Comparison of ENCODE assay signal across 28 cellular contexts in the genomic region with DNA sequence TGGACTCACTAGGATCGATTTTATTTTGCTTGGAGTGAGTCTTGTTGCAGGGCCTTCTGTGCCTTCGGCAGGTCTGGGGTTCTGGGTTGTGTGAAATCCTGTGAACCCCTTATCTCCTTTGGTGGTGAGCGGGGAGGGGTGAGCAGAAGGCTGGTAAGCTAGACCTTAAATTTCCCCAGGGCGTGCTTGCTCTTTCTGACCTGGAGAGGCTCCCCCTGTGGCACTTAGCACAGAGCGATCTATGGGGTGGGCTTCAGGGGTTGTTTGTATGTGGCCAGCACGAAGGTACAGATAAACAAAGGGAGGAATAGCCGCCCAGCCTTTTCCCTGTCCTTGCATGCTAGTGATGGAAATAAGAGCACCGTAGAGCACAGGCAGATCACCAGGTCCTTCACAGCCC. TPM values are rescaled to one million over a fixed set of nuclear protein-coding genes. Genes with fewer than 3 reads are reported as not detected.
"Had no signal": no experiment of that assay in that cellular context is flagged by ENCODE, and none has a peak within 500 bp of the region (broad histone marks: within the 10 kb centered on the region; RNA-seq: fewer than 3 reads in every experiment).

No MANE protein-coding gene starts in this region.

- H3K4me1 Mint-ChIP-seq: naive thymus-derived CD8-positive, alpha-beta T cell; neural crest cell; stimulated activated effector memory CD8-positive, alpha-beta T cell treated with anti-CD3 and anti-CD28 coated beads, Interleukin-12 subunit alpha, Interleukin-12 subunit beta, amount 100 ng/mL, for 72 hours; stimulated activated naive B cell treated with anti-CD40 and anti-IgM and Interleukin-4, amounts not matched to agents 10 μg/mL and 1 μg/mL and 100 μg/mL, for 72 hours had no signal

- H2AFZ ChIP-seq: parathyroid adenoma had no signal

- H3K27ac Mint-ChIP-seq: naive thymus-derived CD8-positive, alpha-beta T cell; natural killer cell treated with Interleukin-12 subunit alpha and Interleukin-12 subunit beta and Interleukin-15 and Interleukin-18, amount 100 ng/mL, for 72 hours; nephron progenitor cell; progenitor cell of endocrine pancreas; stimulated activated effector memory CD8-positive, alpha-beta T cell treated with anti-CD3 and anti-CD28 coated beads, Interleukin-12 subunit alpha, Interleukin-12 subunit beta, amount 100 ng/mL, for 72 hours; stimulated activated naive B cell treated with anti-CD40 and anti-IgM and Interleukin-4, amounts not matched to agents 10 μg/mL and 1 μg/mL and 100 μg/mL, for 72 hours; stimulated activated naive CD8-positive, alpha-beta T cell treated with anti-CD3 and anti-CD28 coated beads, Interleukin-15, Interleukin-2, amounts not matched to agents 100 ng/mL and 50 ng/mL, for 24 hours had no signal

- H3K4me3 ChIP-seq: ovary, psoas muscle, right lobe of liver, sigmoid colon, stomach, thoracic aorta, thyroid gland, tibial nerve, upper lobe of left lung, vagina had no signal

- ATAC-seq: naive thymus-derived CD8-positive, alpha-beta T cell; psoas muscle; right cardiac atrium; right lobe of liver; stimulated activated effector memory CD8-positive, alpha-beta T cell treated with anti-CD3 and anti-CD28 coated beads, Interleukin-12 subunit alpha, Interleukin-12 subunit beta, amount 100 ng/mL, for 72 hours; stimulated activated naive B cell treated with anti-CD40 and anti-IgM and Interleukin-4, amounts not matched to agents 10 μg/mL and 1 μg/mL and 100 μg/mL, for 72 hours had no signal

- H3K4me1 ChIP-seq: parathyroid adenoma, right lobe of liver, stomach, tibial nerve, upper lobe of left lung had no signal

- H3K36me3 ChIP-seq: neutrophil, ovary, right lobe of liver, sigmoid colon, stomach, thoracic aorta, thyroid gland, tibial nerve, upper lobe of left lung, vagina had no signal

- H3K36me3 Mint-ChIP-seq: naive thymus-derived CD8-positive, alpha-beta T cell; natural killer cell treated with Interleukin-12 subunit alpha and Interleukin-12 subunit beta and Interleukin-15 and Interleukin-18, amount 100 ng/mL, for 72 hours; stimulated activated effector memory CD8-positive, alpha-beta T cell treated with anti-CD3 and anti-CD28 coated beads, Interleukin-12 subunit alpha, Interleukin-12 subunit beta, amount 100 ng/mL, for 72 hours; stimulated activated naive B cell treated with anti-CD40 and anti-IgM and Interleukin-4, amounts not matched to agents 10 μg/mL and 1 μg/mL and 100 μg/mL, for 72 hours had no signal

- H3K9me3 Mint-ChIP-seq: naive thymus-derived CD8-positive, alpha-beta T cell; natural killer cell treated with Interleukin-12 subunit alpha and Interleukin-12 subunit beta and Interleukin-15 and Interleukin-18, amount 100 ng/mL, for 72 hours; nephron progenitor cell; neural crest cell; stimulated activated effector memory CD8-positive, alpha-beta T cell treated with anti-CD3 and anti-CD28 coated beads, Interleukin-12 subunit alpha, Interleukin-12 subunit beta, amount 100 ng/mL, for 72 hours; stimulated activated naive B cell treated with anti-CD40 and anti-IgM and Interleukin-4, amounts not matched to agents 10 μg/mL and 1 μg/mL and 100 μg/mL, for 72 hours; stimulated activated naive CD8-positive, alpha-beta T cell treated with anti-CD3 and anti-CD28 coated beads, Interleukin-15, Interleukin-2, amounts not matched to agents 100 ng/mL and 50 ng/mL, for 24 hours had no signal

- H3K9ac ChIP-seq: parathyroid adenoma had no signal

- H3K4me3 Mint-ChIP-seq: naive thymus-derived CD8-positive, alpha-beta T cell; natural killer cell treated with Interleukin-12 subunit alpha and Interleukin-12 subunit beta and Interleukin-15 and Interleukin-18, amount 100 ng/mL, for 72 hours; nephron progenitor cell; neural crest cell; stimulated activated effector memory CD8-positive, alpha-beta T cell treated with anti-CD3 and anti-CD28 coated beads, Interleukin-12 subunit alpha, Interleukin-12 subunit beta, amount 100 ng/mL, for 72 hours; stimulated activated naive B cell treated with anti-CD40 and anti-IgM and Interleukin-4, amounts not matched to agents 10 μg/mL and 1 μg/mL and 100 μg/mL, for 72 hours; stimulated activated naive CD8-positive, alpha-beta T cell treated with anti-CD3 and anti-CD28 coated beads, Interleukin-15, Interleukin-2, amounts not matched to agents 100 ng/mL and 50 ng/mL, for 24 hours had no signal

- H3K27me3 ChIP-seq: ovary, right lobe of liver, sigmoid colon, thyroid gland, tibial nerve, upper lobe of left lung, vagina had no signal

- H3K9me3 ChIP-seq: neutrophil, ovary, psoas muscle, right lobe of liver, sigmoid colon, stomach, thoracic aorta, thyroid gland, tibial nerve, upper lobe of left lung, vagina had no signal

- H3K27ac ChIP-seq: neutrophil, ovary, parathyroid adenoma, psoas muscle, right lobe of liver, sigmoid colon, stomach, thoracic aorta, thyroid gland, tibial nerve, upper lobe of left lung, vagina had no signal

- DNase-seq: naive thymus-derived CD8-positive, alpha-beta T cell; nephron progenitor cell; ovary; posterior cingulate gyrus; psoas muscle; right cardiac atrium; right lobe of liver; sigmoid colon; small intestine; stimulated activated CD4-positive, alpha-beta T cell treated with anti-CD3 and anti-CD28 coated beads, Interleukin-15, amount 100 ng/mL, for 24 hours; stimulated activated CD4-positive, alpha-beta T cell treated with anti-CD3 and anti-CD28 coated beads, Interleukin-2, amount 100 ng/mL, for 24 hours; stimulated activated CD4-positive, alpha-beta T cell treated with anti-CD3 and anti-CD28 coated beads, Interleukin-2, amount 100 ng/mL, for 48 hours; stimulated activated CD4-positive, alpha-beta T cell treated with anti-CD3 and anti-CD28 coated beads, Interleukin-4, amount 100 ng/mL, for 24 hours; stimulated activated naive B cell treated with anti-CD40 and anti-IgM and Interleukin-4, amounts not matched to agents 10 μg/mL and 1 μg/mL and 100 μg/mL, for 72 hours; stimulated activated naive CD4-positive, alpha-beta T cell treated with Interleukin-2 at 50 U/mL for 16 hours; stomach; thyroid gland had no signal

RNA-seq across cellular contexts. Expression of gene CACNA2D3, which starts 11.8 kb away (rescaled TPM):
- total RNA-seq: naive thymus-derived CD8-positive, alpha-beta T cell; natural killer cell treated with Interleukin-12 subunit alpha and Interleukin-12 subunit beta and Interleukin-15 and Interleukin-18, amount 100 ng/mL, for 72 hours had no signal
- polyA plus RNA-seq: naive thymus-derived CD8-positive, alpha-beta T cell had no signal
